Comparison of ENCODE assay signal across 27 cellular contexts in genomic region chr14:60878536-60878935, GRCh38.
DNase-seq lines count a peak whose midpoint lies in the region; ATAC-seq and TF ChIP-seq lines count a peak whose summit lies in the region.
"Had no signal": no experiment of that assay in that cellular context is flagged by ENCODE, and none has a peak within 500 bp of the region (broad histone marks: within the 10 kb centered on the region; RNA-seq: fewer than 3 reads in every experiment).

No MANE protein-coding gene starts in this region.

- in situ Hi-C loops in astrocyte of the spinal cord (cut with HindIII; ENCODE audit: low sequenced_read_pairs) = no loop called here

- peaks cover 0 to 18% (median 6%) of the 10 kb centered on the region in 4 donors for H3K36me3 ChIP-seq in esophagus muscularis mucosa
- H3K36me3 ChIP-seq: right atrium auricular region had no signal

- DNase-seq in AG04449 (ENCODE audit: low read depth, low spot score) (peak; percentile 17), GM03348 (ENCODE audit: low spot score) (peak; percentile 5), astrocyte of the spinal cord (ENCODE audit: low read depth, low spot score) (peak; percentile 64), iris pigment epithelial cell (ENCODE audit: low read depth) (peak; percentile 42), NCI-H2107 treated with DMSO at 0.1 percent for 48 hours (lab: John Stamatoyannopoulos, UW; ENCODE audit: unreplicated experiment) (no peak), esophagus muscularis mucosa (ENCODE audit: extremely low spot score) (no peak)
- DNase-seq: ACHN; activated CD4-positive, alpha-beta T cell treated with anti-CD3 and anti-CD28 coated beads for 1 hour; activated CD8-positive, alpha-beta memory T cell treated with anti-CD3 and anti-CD28 coated beads, Interleukin-2, amount 50 U/mL, for 4 hours; activated gamma-delta T cell treated with Interleukin-2 at 50 U/mL for 16 hours; CD4-positive, alpha-beta T cell; effector memory CD8-positive, alpha-beta T cell; GDM1; KG1; kidney; NCI-H748 treated with DMSO at 0.1 percent for 48 hours; occipital lobe; OCI-M1; SW 1271; testis had no signal

- H3K4me1 ChIP-seq in esophagus muscularis mucosa = peaks cover 0 to 6% (median 3%) of the 10 kb centered on the region in 4 donors
- H3K4me1 ChIP-seq: foreskin keratinocyte, right atrium auricular region, testis had no signal

- H3K27ac ChIP-seq in esophagus muscularis mucosa (replicated peaks in 1 of 4) = no peak overlapping the region
- H3K27ac ChIP-seq: foreskin keratinocyte, hepatocyte, right atrium auricular region, testis had no signal

- TF ChIP-seq CTCF in AG04449 (IDR thresholded peaks at IDR 0.05; ENCODE audit: insufficient read depth, low read length, missing control alignments) (no peak), astrocyte of the spinal cord (IDR thresholded peaks at IDR 0.05; ENCODE audit: low read depth, low read length) (no peak), esophagus muscularis mucosa (IDR thresholded peaks at IDR 0.05) (no peak)

- no peak for TF ChIP-seq POLR2A in esophagus muscularis mucosa (IDR thresholded peaks at IDR 0.05; ENCODE audit: low read depth)

- H3K4me3 ChIP-seq in AG04449 (ENCODE audit: low read depth, low read length) (no peak overlapping the region), astrocyte of the spinal cord (ENCODE audit: low read depth, low read length) (no peak overlapping the region), esophagus muscularis mucosa (no peak overlapping the region)
- H3K4me3 ChIP-seq: GM12878, hepatocyte, right atrium auricular region, testis had no signal

- CTCF ChIA-PET in AG04449 (lab: Yijun Ruan, JAX) = no interaction called here

- intact Hi-C loops in esophagus muscularis mucosa (cut with DNase I) = no loop called here

- H3K27me3 ChIP-seq in esophagus muscularis mucosa = no peaks in the 10 kb centered on the region
- H3K27me3 ChIP-seq: foreskin keratinocyte, hepatocyte, right atrium auricular region, testis had no signal

- POLR2A ChIA-PET in AG04449 (lab: Yijun Ruan, JAX) = no interaction called here

- ATAC-seq in HG03460 (IDR thresholded peaks at IDR 0.05; ENCODE audit: unreplicated experiment) (no peak), GM21447 (IDR thresholded peaks at IDR 0.05; ENCODE audit: unreplicated experiment) (no peak)
- ATAC-seq: effector memory CD8-positive, alpha-beta T cell; foreskin keratinocyte; GM12878; Right ventricle myocardium inferior had no signal

- peaks cover 0 to 1% (median 0%) of the 10 kb centered on the region in 4 donors for H3K9me3 ChIP-seq in esophagus muscularis mucosa
- H3K9me3 ChIP-seq: testis had no signal

- no peak for TF ChIP-seq EP300 in esophagus muscularis mucosa (IDR thresholded peaks at IDR 0.05)

Comparison
In these comparisons a context has a peak if more than half of its experiments do, and no peak if none do; other contexts are left out.
1. DNase-seq: peak in AG04449 (single experiment), GM03348 (single experiment), astrocyte of the spinal cord (single experiment) and iris pigment epithelial cell (single experiment); none in NCI-H2107 treated with DMSO at 0.1 percent for 48 hours (single experiment) and esophagus muscularis mucosa (single experiment).